ENCODE assay signal across 1 cellular context in the genomic region with DNA sequence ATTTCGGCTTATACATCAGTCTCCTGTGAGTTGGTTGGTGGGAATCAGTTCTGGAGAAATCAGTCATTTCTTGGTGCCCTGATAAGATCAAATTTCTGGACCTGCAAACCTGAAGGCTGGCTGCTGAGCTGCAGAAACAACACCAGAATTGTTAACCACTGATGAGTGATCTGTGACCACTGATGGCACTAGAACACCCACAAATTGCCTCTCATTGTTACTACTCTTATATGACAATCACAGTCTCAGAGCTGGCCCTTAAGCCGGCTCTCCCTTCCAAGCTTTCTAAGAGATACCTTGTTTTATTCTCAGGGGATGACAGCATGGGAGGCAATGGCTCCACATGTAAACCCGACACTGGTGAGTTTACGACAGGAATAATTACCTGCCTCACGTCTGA.
TF ChIP-seq lines count a peak whose summit lies in the region.

No MANE protein-coding gene starts in this region.

TF ChIP-seq in HepG2, 621 proteins besides CTCF, POLR2A, EP300 and RAD21:
- TF ChIP-seq ZNF550 (CRISPR knock-in tag; IDR thresholded peaks at IDR 0.05; ENCODE audit: borderline replicate concordance), result no peak
- no peak for TF ChIP-seq MAFG (CRISPR knock-in tag; IDR thresholded peaks at IDR 0.05)
- TF ChIP-seq ZBTB37 (CRISPR knock-in tag; IDR thresholded peaks at IDR 0.05), result no peak
- no peak for TF ChIP-seq NFIC (IDR thresholded peaks at IDR 0.05; ENCODE audit: low read length)
- no peak for TF ChIP-seq CEBPB (IDR thresholded peaks at IDR 0.05; ENCODE audit: borderline replicate concordance, low read depth, low read length)
- TF ChIP-seq GLI4 (CRISPR knock-in tag; IDR thresholded peaks at IDR 0.05; ENCODE audit: borderline replicate concordance), result no peak
- no peak for TF ChIP-seq IRF2 (CRISPR knock-in tag; IDR thresholded peaks at IDR 0.05)
- no peak for TF ChIP-seq ZNF256 (CRISPR knock-in tag; conservative IDR thresholded peaks at IDR 0.05)
- no peak for TF ChIP-seq ZIK1 (CRISPR knock-in tag; IDR thresholded peaks at IDR 0.05; ENCODE audit: borderline replicate concordance, low read depth)
TF ChIP-seq in HepG2: peak in this region for 0.
